30 cellular contexts compared by ENCODE assay signal in genomic region chr3:123737168-123737567, GRCh38.
"Had no signal": no experiment of that assay in that cellular context is flagged by ENCODE, and none has a peak within 500 bp of the region (broad histone marks: within the 10 kb centered on the region; RNA-seq: fewer than 3 reads in every experiment).

No MANE protein-coding gene starts in this region.

- H3K27ac Mint-ChIP-seq: naive thymus-derived CD4-positive, alpha-beta T cell; natural killer cell; nephron; neural progenitor cell; progenitor cell of endocrine pancreas; stimulated activated memory B cell treated with anti-CD40 and anti-IgM and Interleukin-4, amounts not matched to agents 10 μg/mL and 1 μg/mL and 100 μg/mL, for 72 hours; type B pancreatic cell had no signal

- H3K4me3 ChIP-seq: neural progenitor cell, ovary, right lobe of liver, sigmoid colon, suprapubic skin, testis, tibial artery, transverse colon, upper lobe of right lung, vagina had no signal

- H3K79me2 ChIP-seq: parathyroid adenoma had no signal

- H3K4me1 Mint-ChIP-seq: naive thymus-derived CD4-positive, alpha-beta T cell; natural killer cell; stimulated activated memory B cell treated with anti-CD40 and anti-IgM and Interleukin-4, amounts not matched to agents 10 μg/mL and 1 μg/mL and 100 μg/mL, for 72 hours; stimulated activated naive CD8-positive, alpha-beta T cell treated with anti-CD3 and anti-CD28 coated beads, Interleukin-15, amount 100 ng/mL, for 72 hours had no signal

- H3K9me3 ChIP-seq: ovary, right lobe of liver, sigmoid colon, suprapubic skin, testis, tibial artery, transverse colon, upper lobe of right lung, vagina had no signal

- H3K9ac ChIP-seq: neural progenitor cell, parathyroid adenoma had no signal

- H3K9me3 Mint-ChIP-seq: natural killer cell; nephron; neural progenitor cell; stimulated activated naive CD8-positive, alpha-beta T cell treated with anti-CD3 and anti-CD28 coated beads, Interleukin-15, amount 100 ng/mL, for 72 hours; type B pancreatic cell had no signal

- H3K4me2 ChIP-seq: neural progenitor cell had no signal

- H3K36me3 Mint-ChIP-seq: naive thymus-derived CD4-positive, alpha-beta T cell; natural killer cell; stimulated activated memory B cell treated with anti-CD40 and anti-IgM and Interleukin-4, amounts not matched to agents 10 μg/mL and 1 μg/mL and 100 μg/mL, for 72 hours had no signal

- DNase-seq: naive thymus-derived CD4-positive, alpha-beta T cell; natural killer cell; occipital lobe; ovary; retina; right cardiac atrium; right lobe of liver; sigmoid colon; small intestine; stimulated activated CD4-positive, alpha-beta T cell treated with anti-CD3 and anti-CD28 coated beads, Interleukin-12 subunit alpha, Interleukin-12 subunit beta, amount 100 ng/mL, for 4 hours; stimulated activated CD4-positive, alpha-beta T cell treated with anti-CD3 and anti-CD28 coated beads, Interleukin-1b, Interleukin-23, amount 100 ng/mL, for 48 hours; stimulated activated CD4-positive, alpha-beta T cell treated with anti-CD3 and anti-CD28 coated beads, Interleukin-4, amount 100 ng/mL, for 1 hour; stimulated activated CD4-positive, alpha-beta T cell treated with anti-CD3 and anti-CD28 coated beads, Interleukin-4, amount 100 ng/mL, for 4 hours; stimulated activated CD8-positive, alpha-beta memory T cell treated with anti-CD3 and anti-CD28 coated beads, Interleukin-4, amount 100 ng/mL, for 48 hours; stimulated activated naive CD4-positive, alpha-beta T cell; stimulated activated naive CD8-positive, alpha-beta T cell treated with anti-CD3 and anti-CD28 coated beads, Interleukin-15, amount 100 ng/mL, for 72 hours; stimulated activated naive CD8-positive, alpha-beta T cell treated with anti-CD3 and anti-CD28 coated beads, Interleukin-15, Interleukin-2, amounts not matched to agents 100 U/mL and 50 U/mL, for 24 hours; substantia nigra; testis; tibial artery; transverse colon; upper lobe of right lung had no signal

- ATAC-seq: natural killer cell; right cardiac atrium; right lobe of liver; stimulated activated memory B cell treated with anti-CD40 and anti-IgM and Interleukin-4, amounts not matched to agents 10 μg/mL and 1 μg/mL and 100 μg/mL, for 72 hours; stimulated activated naive CD8-positive, alpha-beta T cell treated with anti-CD3 and anti-CD28 coated beads, Interleukin-15, amount 100 ng/mL, for 72 hours; stimulated activated naive CD8-positive, alpha-beta T cell treated with anti-CD3 and anti-CD28 coated beads, Interleukin-15, Interleukin-2, amounts not matched to agents 100 U/mL and 50 U/mL, for 24 hours; upper lobe of right lung had no signal

- H3K27me3 Mint-ChIP-seq: stimulated activated naive CD8-positive, alpha-beta T cell treated with anti-CD3 and anti-CD28 coated beads, Interleukin-15, amount 100 ng/mL, for 72 hours had no signal

- FAIRE-seq: small intestine had no signal

- H3K27ac ChIP-seq: neural progenitor cell, ovary, parathyroid adenoma, right lobe of liver, sigmoid colon, suprapubic skin, testis, tibial artery, transverse colon, upper lobe of right lung, vagina had no signal

- H3K4me3 Mint-ChIP-seq: naive thymus-derived CD4-positive, alpha-beta T cell; natural killer cell; nephron; neural progenitor cell; stimulated activated memory B cell treated with anti-CD40 and anti-IgM and Interleukin-4, amounts not matched to agents 10 μg/mL and 1 μg/mL and 100 μg/mL, for 72 hours; stimulated activated naive CD8-positive, alpha-beta T cell treated with anti-CD3 and anti-CD28 coated beads, Interleukin-15, amount 100 ng/mL, for 72 hours; type B pancreatic cell had no signal

- H2AFZ ChIP-seq: neural progenitor cell, parathyroid adenoma had no signal

- H3K27me3 ChIP-seq: neural progenitor cell, ovary, right lobe of liver, sigmoid colon, suprapubic skin, testis, tibial artery, transverse colon, upper lobe of right lung, vagina had no signal

- H3K36me3 ChIP-seq: neural progenitor cell, ovary, sigmoid colon, suprapubic skin, transverse colon, upper lobe of right lung, vagina had no signal

- H3K4me1 ChIP-seq: parathyroid adenoma, right lobe of liver, suprapubic skin, testis, tibial artery had no signal
